In the genomic region with DNA sequence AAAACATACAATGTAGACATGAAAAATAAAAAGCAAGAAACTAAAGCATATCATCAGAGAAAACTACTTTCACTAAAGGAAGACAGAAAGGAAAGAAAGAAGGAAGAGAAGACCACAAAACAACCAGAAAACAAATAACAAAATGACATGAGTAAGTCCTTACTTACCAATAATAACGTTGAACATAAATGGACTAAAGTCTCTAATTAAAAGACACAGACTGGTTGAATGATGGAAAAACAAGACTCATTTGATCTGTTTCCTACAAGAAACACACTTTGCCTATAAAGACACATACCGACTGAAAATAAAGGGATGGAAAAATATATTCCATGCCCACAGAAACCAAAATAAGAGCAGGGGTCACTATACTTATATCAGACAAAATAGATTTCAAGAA, we compare ENCODE assay signal across 9 cellular contexts.
"Had no signal": no experiment of that assay in that cellular context is flagged by ENCODE, and none has a peak within 500 bp of the region (broad histone marks: within the 10 kb centered on the region; RNA-seq: fewer than 3 reads in every experiment).

No MANE protein-coding gene starts in this region.

- H3K9ac ChIP-seq: GM23248 had no signal

- H3K27ac Mint-ChIP-seq: HFFc6, IgD-negative memory B cell had no signal

- H3K4me3 ChIP-seq: GM23248, HAP-1 had no signal

- ATAC-seq: HCT116, HepG2 had no signal

- H3K4me3 Mint-ChIP-seq: HFFc6, IgD-negative memory B cell had no signal

- DNase-seq: GM23248, GOT3, H7, HFFc6, KG1 had no signal

- H3K4me1 ChIP-seq: HAP-1 had no signal

- H2AFZ ChIP-seq: GM23248 had no signal

- H3K27ac ChIP-seq: GM23248 had no signal

- FAIRE-seq: HepG2 had no signal

- H3K27me3 Mint-ChIP-seq: IgD-negative memory B cell had no signal
